Comparison of ENCODE assay signal across 19 cellular contexts in the genomic region with DNA sequence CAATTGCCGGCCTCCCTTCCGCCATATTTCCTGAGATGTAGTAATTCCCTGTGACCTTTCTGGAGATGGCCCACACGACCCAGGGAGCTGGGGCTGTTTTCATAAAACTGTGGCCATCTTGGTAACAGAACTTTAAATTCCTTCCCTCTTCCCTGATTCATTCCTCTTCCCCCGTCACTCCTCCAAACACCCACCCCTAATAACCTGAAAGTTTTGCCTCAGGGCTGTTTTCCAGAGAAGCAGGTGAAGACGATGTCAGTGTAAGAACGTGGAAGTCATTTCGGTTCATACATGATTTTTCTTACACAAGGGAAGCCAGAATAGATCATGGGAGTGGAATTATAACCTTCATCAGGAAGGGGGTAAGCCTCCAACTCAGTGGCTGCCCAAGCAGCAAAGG. TPM values are rescaled to one million over a fixed set of nuclear protein-coding genes. Genes with fewer than 3 reads are reported as not detected.
DNase-seq lines count a peak whose midpoint lies in the region; ATAC-seq and TF ChIP-seq lines count a peak whose summit lies in the region.
"Had no signal": no experiment of that assay in that cellular context is flagged by ENCODE, and none has a peak within 500 bp of the region (broad histone marks: within the 10 kb centered on the region; RNA-seq: fewer than 3 reads in every experiment).

No MANE protein-coding gene starts in this region.

- no peaks in the 10 kb centered on the region for H3F3A ChIP-seq in GM23338 (replicated peaks; ENCODE audit: low read depth)

- ATAC-seq in GM23338 (no peak), GM19023 (IDR thresholded peaks at IDR 0.05; ENCODE audit: unreplicated experiment) (no peak), HG02763 (IDR thresholded peaks at IDR 0.05; ENCODE audit: unreplicated experiment) (no peak)
- ATAC-seq: CD8-positive, alpha-beta T cell had no signal

- H3K36me3 Mint-ChIP-seq in GM23338 (ENCODE audit: low read depth) (no peaks in the 10 kb centered on the region), mesothelial cell of epicardium (no peaks in the 10 kb centered on the region)
- H3K36me3 Mint-ChIP-seq: CD8-positive, alpha-beta T cell had no signal

- H3K4me2 ChIP-seq in GM23338 (no peak overlapping the region), mammary epithelial cell (ENCODE audit: insufficient read depth, low read depth, low read length) (no peak overlapping the region)
- H3K4me2 ChIP-seq: BLaER1 treated with 17β-estradiol and CSF1 and Interleukin-3, amounts not matched to agents 10 nM and 100 nM had no signal

- H3K9me2 ChIP-seq in GM23338 (ENCODE audit: insufficient read depth): no peaks in the 10 kb centered on the region

- DNase-seq in ELF-1 (ENCODE audit: low read depth, low spot score) (peak; percentile 25), GM23338 (ENCODE audit: low spot score) (no peak), mammary epithelial cell (no peak), mesothelial cell of epicardium (ENCODE audit: low spot score in 2 of 2, unreplicated experiment in 2 of 2) (no peak), NCI-H2029 (lab: John Stamatoyannopoulos, UW) (no peak), GDM1 (lab: John Stamatoyannopoulos, UW) (no peak)
- DNase-seq: 8988T; ACHN; Caco-2; Calu3; CD4-positive, alpha-beta T cell; CD8-positive, alpha-beta T cell; DMS79 treated with DMSO at 0.1 percent for 48 hours; GF-D8 had no signal

- H3K4me3 Mint-ChIP-seq in GM23338 (no peak overlapping the region), mesothelial cell of epicardium (no peak overlapping the region)
- H3K4me3 Mint-ChIP-seq: B cell; CD4-positive, alpha-beta T cell; CD8-positive, alpha-beta T cell had no signal

- TF ChIP-seq CTCF in GM23338 (conservative IDR thresholded peaks at IDR 0.05; ENCODE audit: low read depth in 2 of 2): no peak
- TF ChIP-seq CTCF in mammary epithelial cell (conservative IDR thresholded peaks at IDR 0.05 in 1 of 2, IDR thresholded peaks at IDR 0.05 in 1 of 2; ENCODE audit: extremely low read depth in 1 of 2, insufficient read depth in 1 of 2, low read depth in 1 of 2, low read length in 2 of 2): no peak
- TF ChIP-seq CTCF in mesothelial cell of epicardium (IDR thresholded peaks at IDR 0.05; ENCODE audit: unreplicated experiment): no peak

- H3K27ac Mint-ChIP-seq in GM23338 (no peak overlapping the region), mesothelial cell of epicardium (peak overlapping the region; percentile 57)
- H3K27ac Mint-ChIP-seq: B cell; CD4-positive, alpha-beta T cell; CD8-positive, alpha-beta T cell had no signal

- no peaks in the 10 kb centered on the region for H3K9me3 ChIP-seq in mammary epithelial cell (replicated peaks; ENCODE audit: insufficient read depth, low read length)
- H3K9me3 ChIP-seq: Caco-2 had no signal

- H3K79me2 ChIP-seq in GM23338 (replicated peaks; ENCODE audit: insufficient read depth) (no peaks in the 10 kb centered on the region), mammary epithelial cell (ENCODE audit: insufficient read depth, low read length) (no peaks in the 10 kb centered on the region)

- no peaks in the 10 kb centered on the region for H3K36me3 ChIP-seq in GM23338 (ENCODE audit: insufficient read depth)
- H3K36me3 ChIP-seq in mammary epithelial cell (ENCODE audit: insufficient read depth, low read length): no peaks in the 10 kb centered on the region
- H3K36me3 ChIP-seq: BLaER1 treated with 17β-estradiol and CSF1 and Interleukin-3, amounts not matched to agents 10 nM and 100 nM had no signal

- dilution Hi-C loops in mammary epithelial cell (cut with HindIII; ENCODE audit: low sequenced_read_pairs): no loop called here

- BruUV-seq in mammary epithelial cell (replicated peaks; lab: Mats Ljungman, UMichigan): no TSS peak

- CTCF ChIA-PET in mammary epithelial cell (lab: Charles Lee; ENCODE audit: low non-redundant PET): no interaction called here

- 75% methylated on average over 7 of the region's 7 CpGs for WGBS in mammary epithelial cell (ENCODE audit: low coverage, missing lambda C conversion rate)

- H3K4me1 Mint-ChIP-seq in GM23338 (no peaks in the 10 kb centered on the region; the same call in 2 of the 3 replicates), mesothelial cell of epicardium (peaks cover 46% of the 10 kb centered on the region)
- H3K4me1 Mint-ChIP-seq: B cell had no signal

- H3K4me3 ChIP-seq in GM23338 (no peak overlapping the region), mammary epithelial cell (replicated peaks in 1 of 3; ENCODE audit: insufficient read depth in 1 of 3, low read depth in 2 of 3, low read length in 3 of 3) (no peak overlapping the region)
- H3K4me3 ChIP-seq: BLaER1 treated with 17β-estradiol and CSF1 and Interleukin-3, amounts not matched to agents 10 nM and 100 nM had no signal

- H3K9me3 Mint-ChIP-seq in GM23338 (no peaks in the 10 kb centered on the region), mesothelial cell of epicardium (peaks cover 8% of the 10 kb centered on the region)
- H3K9me3 Mint-ChIP-seq: CD4-positive, alpha-beta T cell; CD8-positive, alpha-beta T cell had no signal

- H3K27me3 ChIP-seq in GM23338 (ENCODE audit: insufficient read depth): no peaks in the 10 kb centered on the region
- H3K27me3 ChIP-seq in mammary epithelial cell (ENCODE audit: insufficient read depth, low read length): no peaks in the 10 kb centered on the region
- H3K27me3 ChIP-seq: BLaER1 treated with 17β-estradiol and CSF1 and Interleukin-3, amounts not matched to agents 10 nM and 100 nM had no signal

- in situ Hi-C loops in mammary epithelial cell (cut with MboI; ENCODE audit: low sequenced_read_pairs in 2 of 2): no loop called here

- intact Hi-C loops in mammary epithelial cell (cut with micrococcal nuclease): no loop called here

- no peak overlapping the region for H3K9ac ChIP-seq in mammary epithelial cell (ENCODE audit: insufficient read depth, low read length)
- H3K9ac ChIP-seq: BLaER1 treated with 17β-estradiol and CSF1 and Interleukin-3, amounts not matched to agents 10 nM and 100 nM had no signal

- H4K20me1 ChIP-seq in GM23338 (replicated peaks; ENCODE audit: insufficient read depth) (no peaks in the 10 kb centered on the region), mammary epithelial cell (ENCODE audit: insufficient read depth, low read length) (no peaks in the 10 kb centered on the region)
- H4K20me1 ChIP-seq: BLaER1 treated with 17β-estradiol and CSF1 and Interleukin-3, amounts not matched to agents 10 nM and 100 nM had no signal

- H3K27ac ChIP-seq in GM23338 (ENCODE audit: low read depth) (no peak overlapping the region), mammary epithelial cell (ENCODE audit: insufficient read depth, low read depth, low read length) (no peak overlapping the region)
- H3K27ac ChIP-seq: BLaER1 treated with 17β-estradiol and CSF1 and Interleukin-3, amounts not matched to agents 10 nM and 100 nM; C4-2B had no signal

- no peaks in the 10 kb centered on the region for H3K27me3 Mint-ChIP-seq in GM23338 (ENCODE audit: insufficient read depth, low read depth, poor library complexity)
- no peaks in the 10 kb centered on the region for H3K27me3 Mint-ChIP-seq in mesothelial cell of epicardium (ENCODE audit: low read depth)
- H3K27me3 Mint-ChIP-seq: CD4-positive, alpha-beta T cell had no signal

- H3K4me1 ChIP-seq in GM23338 (ENCODE audit: insufficient read depth) (no peaks in the 10 kb centered on the region), mammary epithelial cell (ENCODE audit: insufficient read depth, low read length) (peaks cover 20% of the 10 kb centered on the region)
- H3K4me1 ChIP-seq: BLaER1 treated with 17β-estradiol and CSF1 and Interleukin-3, amounts not matched to agents 10 nM and 100 nM; Caco-2 had no signal

- H2AFZ ChIP-seq in GM23338 (peak overlapping the region; percentile 59; the same call in 1 of the 2 replicates), mammary epithelial cell (ENCODE audit: low read depth, low read length) (peak overlapping the region; percentile 49)

TF ChIP-seq in GM23338, 12 proteins besides CTCF, POLR2A, EP300 and RAD21 (continues in another document):
- TF ChIP-seq EZH2phosphoT487 (IDR thresholded peaks at IDR 0.05; ENCODE audit: unreplicated experiment) (no peak), JUNB (IDR thresholded peaks at IDR 0.05; ENCODE audit: unreplicated experiment) (no peak), ZNF331 (CRISPR knock-in tag; IDR thresholded peaks at IDR 0.05; ENCODE audit: low read depth) (no peak), ZNF114 (CRISPR knock-in tag; IDR thresholded peaks at IDR 0.05) (no peak), CREB1 (CRISPR knock-in tag; IDR thresholded peaks at IDR 0.05; ENCODE audit: low read depth) (no peak), EZH2 (IDR thresholded peaks at IDR 0.05; ENCODE audit: low read depth, unreplicated experiment) (no peak), NANOG (IDR thresholded peaks at IDR 0.05; ENCODE audit: borderline replicate concordance) (no peak), POLR2AphosphoS5 (IDR thresholded peaks at IDR 0.05; ENCODE audit: low read depth) (no peak)
- TF ChIP-seq, protein P1, sequence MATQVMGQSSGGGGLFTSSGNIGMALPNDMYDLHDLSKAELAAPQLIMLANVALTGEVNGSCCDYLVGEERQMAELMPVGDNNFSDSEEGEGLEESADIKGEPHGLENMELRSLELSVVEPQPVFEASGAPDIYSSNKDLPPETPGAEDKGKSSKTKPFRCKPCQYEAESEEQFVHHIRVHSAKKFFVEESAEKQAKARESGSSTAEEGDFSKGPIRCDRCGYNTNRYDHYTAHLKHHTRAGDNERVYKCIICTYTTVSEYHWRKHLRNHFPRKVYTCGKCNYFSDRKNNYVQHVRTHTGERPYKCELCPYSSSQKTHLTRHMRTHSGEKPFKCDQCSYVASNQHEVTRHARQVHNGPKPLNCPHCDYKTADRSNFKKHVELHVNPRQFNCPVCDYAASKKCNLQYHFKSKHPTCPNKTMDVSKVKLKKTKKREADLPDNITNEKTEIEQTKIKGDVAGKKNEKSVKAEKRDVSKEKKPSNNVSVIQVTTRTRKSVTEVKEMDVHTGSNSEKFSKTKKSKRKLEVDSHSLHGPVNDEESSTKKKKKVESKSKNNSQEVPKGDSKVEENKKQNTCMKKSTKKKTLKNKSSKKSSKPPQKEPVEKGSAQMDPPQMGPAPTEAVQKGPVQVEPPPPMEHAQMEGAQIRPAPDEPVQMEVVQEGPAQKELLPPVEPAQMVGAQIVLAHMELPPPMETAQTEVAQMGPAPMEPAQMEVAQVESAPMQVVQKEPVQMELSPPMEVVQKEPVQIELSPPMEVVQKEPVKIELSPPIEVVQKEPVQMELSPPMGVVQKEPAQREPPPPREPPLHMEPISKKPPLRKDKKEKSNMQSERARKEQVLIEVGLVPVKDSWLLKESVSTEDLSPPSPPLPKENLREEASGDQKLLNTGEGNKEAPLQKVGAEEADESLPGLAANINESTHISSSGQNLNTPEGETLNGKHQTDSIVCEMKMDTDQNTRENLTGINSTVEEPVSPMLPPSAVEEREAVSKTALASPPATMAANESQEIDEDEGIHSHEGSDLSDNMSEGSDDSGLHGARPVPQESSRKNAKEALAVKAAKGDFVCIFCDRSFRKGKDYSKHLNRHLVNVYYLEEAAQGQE (IDR thresholded peaks at IDR 0.05; ENCODE audit: unreplicated experiment): no peak

RNA-seq across cellular contexts. Expression of a gene that starts 40.6 kb away (rescaled TPM):
- total RNA-seq in GM23338 (2014; rRNA removed; shearing (Covaris generic)): 3.7 and 6.1 TPM in 2 replicates
- polyA plus RNA-seq in GM23338 (2016; fragmentation: Nextera tagmentation; extraction: Ambion mirVana) (5.0 TPM in 2 replicates), mammary epithelial cell (46.9 TPM)
- total RNA-seq in mammary epithelial cell (100 to 1,000 TPM in 1 of 2 donors, 10 to 100 TPM in 1; 77.8 to 138 TPM), mesothelial cell of epicardium (39.1 to 39.7 TPM (median 39.4 TPM) in 3 replicates)
- 193 TPM for polyA minus RNA-seq in mammary epithelial cell
